10 cellular contexts compared by ENCODE assay signal in the genomic region with DNA sequence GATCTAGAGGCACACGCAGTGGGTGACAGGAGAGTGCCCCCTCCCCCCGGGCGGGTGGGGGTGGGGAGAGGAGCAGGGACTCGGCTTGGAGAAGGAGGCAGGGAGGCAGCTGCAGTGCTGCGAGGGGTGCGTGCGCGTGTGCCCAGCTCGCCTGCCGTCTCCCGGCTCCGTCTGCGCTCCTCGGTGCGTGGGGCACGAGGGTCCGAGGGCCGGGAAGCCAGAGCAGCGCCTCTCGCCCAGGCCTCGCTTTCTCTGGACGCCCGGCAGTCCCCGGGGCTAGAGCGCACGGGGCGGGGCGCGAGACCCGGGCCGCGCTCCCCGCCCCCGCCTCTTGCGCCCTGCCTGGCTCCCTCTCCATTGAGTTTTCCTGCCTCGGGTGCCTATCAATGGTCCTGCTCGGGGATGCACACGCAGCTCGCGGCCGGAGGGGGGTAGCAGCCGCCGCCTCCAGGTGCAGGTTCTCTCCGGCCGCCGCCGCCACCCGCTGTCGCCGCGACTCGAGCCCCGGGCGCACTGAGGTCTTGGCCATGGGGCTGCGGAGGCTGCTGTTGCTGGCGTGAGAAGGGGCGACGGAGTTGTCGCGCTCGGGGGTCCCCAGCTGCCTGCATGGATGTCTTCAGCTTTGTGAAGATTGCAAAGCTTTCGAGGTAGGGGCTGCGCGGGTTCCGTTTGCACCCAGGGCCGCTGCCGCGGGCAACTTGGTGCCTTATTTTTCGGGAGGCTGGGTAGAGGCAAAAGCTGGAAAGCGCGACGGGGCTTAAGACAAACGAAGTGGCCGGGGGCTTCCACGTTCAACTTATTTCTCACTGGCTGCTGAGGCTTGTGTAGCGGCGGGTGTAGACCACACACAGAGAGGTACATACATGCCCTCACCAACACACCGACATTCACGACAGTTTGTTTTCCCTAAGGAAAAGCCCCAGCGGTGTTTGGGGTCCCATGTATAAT. TPM values are rescaled to one million over a fixed set of nuclear protein-coding genes. Genes with fewer than 3 reads are reported as not detected.
DNase-seq lines count a peak whose midpoint lies in the region; ATAC-seq, FAIRE-seq and TF ChIP-seq lines count a peak whose summit lies in the region.
"Had no signal": no experiment of that assay in that cellular context is flagged by ENCODE, and none has a peak within 500 bp of the region (broad histone marks: within the 10 kb centered on the region; RNA-seq: fewer than 3 reads in every experiment).

A gene (plus strand): TSS at position 108 of the 948 bp plus-strand sequence. CDS start 499 bp downstream, at position 607.

- peaks cover 1% of the 10 kb centered on the region for H3K27me3 Mint-ChIP-seq in endothelial cell (ENCODE audit: unreplicated experiment)

- H3K36me3 Mint-ChIP-seq in endothelial cell (ENCODE audit: low read depth, unreplicated experiment) = no peaks in the 10 kb centered on the region

- no peak for ATAC-seq in HG03442 (IDR thresholded peaks at IDR 0.05; ENCODE audit: unreplicated experiment)

- DNase-seq in AG08395 (ENCODE audit: low spot score) (peak; percentile 19), NCI-H1092 (lab: John Stamatoyannopoulos, UW) (peak; percentile 57), endothelial cell (ENCODE audit: low spot score) (peak; percentile 15), myocyte (ENCODE audit: low read depth) (peak; percentile 34), GM12892 (ENCODE audit: insufficient read length) (no peak), NOMO-1 (lab: John Stamatoyannopoulos, UW; ENCODE audit: unreplicated experiment in 2 of 2) (no peak)
- no peak for DNase-seq in activated CD4-positive, alpha-beta T cell treated with anti-CD3 and anti-CD28 coated beads for 4 hours
- DNase-seq: GM23248, NCI-H2029 had no signal

- no peak for TF ChIP-seq POLR2A in GM12892 (IDR thresholded peaks at IDR 0.05; ENCODE audit: low read depth, low read length)

- no peak within 1 kb of the TSS for H3K27ac Mint-ChIP-seq in endothelial cell (ENCODE audit: unreplicated experiment)

- FAIRE-seq in GM12892 (lab: Jason Lieb, UNC) = no peak

- no peaks in the 10 kb centered on the region for H3K9me3 Mint-ChIP-seq in endothelial cell (ENCODE audit: unreplicated experiment)

- peak within 1 kb of the TSS; percentile 87 for H3K4me3 Mint-ChIP-seq in endothelial cell (ENCODE audit: unreplicated experiment)

- TF ChIP-seq CTCF in endothelial cell (IDR thresholded peaks at IDR 0.05; ENCODE audit: unreplicated experiment) = no peak

- peaks cover 6% of the 10 kb centered on the region for H3K4me1 Mint-ChIP-seq in endothelial cell (ENCODE audit: unreplicated experiment)

RNA-seq across cellular contexts. Expression of the gene that starts here (rescaled TPM):
- 0.03 TPM for total RNA-seq in endothelial cell (ENCODE audit: unreplicated experiment)
- total RNA-seq in myocyte = 0.56 and 0.68 TPM in 2 replicates
- polyA plus RNA-seq in myocyte (2012) = 0.48 TPM
- not detected for polyA plus RNA-seq in GM12892 (2012; ENCODE audit: missing spikeins)
- total RNA-seq: GM23248 had no signal

Comparison
In these comparisons a context has a peak if more than half of its experiments do, and no peak if none do; other contexts are left out.
1. Peak in DNase-seq in endothelial cell; RNA of the gene not detected or under 1 TPM.
2. Peak in DNase-seq in myocyte; RNA of the gene not detected or under 1 TPM.
3. DNase-seq: peak in AG08395 (single experiment) and NCI-H1092 (single experiment); none in GM12892 (single experiment), NOMO-1 (0 of 2) and activated CD4-positive, alpha-beta T cell treated with anti-CD3 and anti-CD28 coated beads for 4 hours (0 of 2).